In the genomic region with DNA sequence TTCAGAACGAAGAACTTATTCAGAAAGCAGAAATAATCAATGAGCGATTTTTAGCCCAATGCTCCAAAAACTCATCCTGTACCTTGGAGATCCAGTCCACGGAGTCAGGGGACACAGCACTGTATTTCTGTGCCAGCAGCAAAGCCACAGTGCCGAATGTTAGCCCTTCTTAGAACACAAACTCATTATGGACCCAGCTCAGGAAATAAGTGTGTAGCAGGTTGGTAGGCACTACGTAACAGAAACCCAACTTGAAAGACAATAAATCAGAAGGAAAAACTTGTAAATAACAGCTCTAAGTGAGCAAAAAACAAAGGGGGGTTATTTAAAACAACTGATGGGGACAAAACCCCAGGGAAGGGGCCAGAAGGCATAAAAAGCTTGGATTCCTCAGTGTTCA, we compare ENCODE assay signal across 21 cellular contexts.
DNase-seq lines count a peak whose midpoint lies in the region; ATAC-seq and TF ChIP-seq lines count a peak whose summit lies in the region.
"Had no signal": no experiment of that assay in that cellular context is flagged by ENCODE, and none has a peak within 500 bp of the region (broad histone marks: within the 10 kb centered on the region; RNA-seq: fewer than 3 reads in every experiment).

No MANE protein-coding gene starts in this region.

- TF ChIP-seq CTCF in CD4-positive, alpha-beta T cell (IDR thresholded peaks at IDR 0.05): no peak
- TF ChIP-seq CTCF in activated CD8-positive, alpha-beta T cell treated with anti-CD3 and anti-CD28 coated beads for 36 hours (IDR thresholded peaks at IDR 0.05): no peak
- no peak for TF ChIP-seq CTCF in omental fat pad (IDR thresholded peaks at IDR 0.05)
- TF ChIP-seq CTCF in A673 (conservative IDR thresholded peaks at IDR 0.05; ENCODE audit: low read depth, low read length): no peak

- H3K36me3 ChIP-seq in effector memory CD4-positive, alpha-beta T cell (ENCODE audit: control insufficient read depth, insufficient read depth, low read length): no peaks in the 10 kb centered on the region
- no peaks in the 10 kb centered on the region for H3K36me3 ChIP-seq in A673 (ENCODE audit: insufficient read depth, low read length, poor library complexity, severe bottlenecking)
- H3K36me3 ChIP-seq: upper lobe of right lung had no signal

- H3K27me3 ChIP-seq in CD4-positive, alpha-beta T cell (ENCODE audit: control insufficient read depth, insufficient read depth, low read length): no peaks in the 10 kb centered on the region
- H3K27me3 ChIP-seq in effector memory CD4-positive, alpha-beta T cell (replicated peaks; ENCODE audit: control insufficient read depth, insufficient read depth, low read length, poor library complexity, severe bottlenecking): no peaks in the 10 kb centered on the region
- H3K27me3 ChIP-seq in A673 (replicated peaks; ENCODE audit: insufficient read depth, low read depth, low read length, poor library complexity): peaks cover 36% of the 10 kb centered on the region

- ATAC-seq in CD4-positive, alpha-beta T cell (ENCODE audit: poor library complexity): peak; percentile 54
- ATAC-seq in activated CD8-positive, alpha-beta T cell treated with anti-CD3 and anti-CD28 coated beads for 36 hours: peak; percentile 53
- ATAC-seq in omental fat pad (ENCODE audit: low FRiP score): no peak
- ATAC-seq: A549, sciatic nerve, upper lobe of right lung had no signal

- H3K4me3 Mint-ChIP-seq in activated CD4-positive, alpha-beta T cell treated with anti-CD3 and anti-CD28 coated beads, Interleukin-2, amount 10 ng/mL, durations not matched to agents 24 days and 14 days: peak overlapping the region; percentile 90
- peak overlapping the region; percentile 90 for H3K4me3 Mint-ChIP-seq in CD4-positive, alpha-beta T cell
- peak overlapping the region; percentile 92 for H3K4me3 Mint-ChIP-seq in activated CD8-positive, alpha-beta T cell treated with anti-CD3 and anti-CD28 coated beads for 36 hours
- H3K4me3 Mint-ChIP-seq: H9 had no signal

- peak overlapping the region; percentile 83 for H3K27ac ChIP-seq in CD4-positive, alpha-beta T cell (ENCODE audit: low read depth, low read length)
- peak overlapping the region; percentile 72 for H3K27ac ChIP-seq in effector memory CD4-positive, alpha-beta T cell (ENCODE audit: insufficient read depth, low read length, poor library complexity, severe bottlenecking)
- H3K27ac ChIP-seq in A673 (ENCODE audit: low read depth, low read length, poor library complexity, severe bottlenecking): no peak overlapping the region
- H3K27ac ChIP-seq: A549, epithelial cell of prostate, upper lobe of right lung had no signal

- H3K4me1 Mint-ChIP-seq in activated CD4-positive, alpha-beta T cell treated with anti-CD3 and anti-CD28 coated beads, Interleukin-2, amount 10 ng/mL, durations not matched to agents 24 days and 14 days: peaks cover 16% of the 10 kb centered on the region
- peaks cover 35% of the 10 kb centered on the region for H3K4me1 Mint-ChIP-seq in CD4-positive, alpha-beta T cell (ENCODE audit: low read depth)
- peaks cover 8% of the 10 kb centered on the region for H3K4me1 Mint-ChIP-seq in activated CD8-positive, alpha-beta T cell treated with anti-CD3 and anti-CD28 coated beads for 36 hours (ENCODE audit: low read depth)

- peak overlapping the region; percentile 98 for H3K27ac Mint-ChIP-seq in activated CD4-positive, alpha-beta T cell treated with anti-CD3 and anti-CD28 coated beads, Interleukin-2, amount 10 ng/mL, durations not matched to agents 24 days and 14 days
- peak overlapping the region; percentile 100 for H3K27ac Mint-ChIP-seq in CD4-positive, alpha-beta T cell
- H3K27ac Mint-ChIP-seq in activated CD8-positive, alpha-beta T cell treated with anti-CD3 and anti-CD28 coated beads for 36 hours: peak overlapping the region; percentile 97
- H3K27ac Mint-ChIP-seq: H9, progenitor cell of endocrine pancreas had no signal

- no peaks in the 10 kb centered on the region for H3K9me3 ChIP-seq in CD4-positive, alpha-beta T cell (ENCODE audit: control insufficient read depth, low read length)
- H3K9me3 ChIP-seq in effector memory CD4-positive, alpha-beta T cell (ENCODE audit: control insufficient read depth, low read length): no peaks in the 10 kb centered on the region
- no peaks in the 10 kb centered on the region for H3K9me3 ChIP-seq in A673 (ENCODE audit: low read depth, low read length, poor library complexity, severe bottlenecking)
- H3K9me3 ChIP-seq: upper lobe of right lung had no signal

- peak; percentile 64 for DNase-seq in activated CD4-positive, alpha-beta T cell treated with anti-CD3 and anti-CD28 coated beads, Interleukin-2, amount 10 ng/mL, durations not matched to agents 24 days and 14 days
- no peak for DNase-seq in activated CD4-positive, alpha-beta T cell treated with anti-CD3 and anti-CD28 coated beads for 4 hours
- no peak for DNase-seq in CD4-positive, alpha-beta T cell
- no peak for DNase-seq in activated CD8-positive, alpha-beta T cell treated with anti-CD3 and anti-CD28 coated beads for 36 hours
- no peak for DNase-seq in effector memory CD4-positive, alpha-beta T cell
- DNase-seq in LoVo (ENCODE audit: low spot score): no peak
- DNase-seq in omental fat pad (ENCODE audit: low spot score): no peak
- DNase-seq in A673 (ENCODE audit: low spot score): no peak
- DNase-seq: activated CD4-positive, CD25-positive, alpha-beta regulatory T cell; glutamatergic neuron; H9; Karpas-422; MV-4-11; OCI-M1; Right ventricle myocardium superior; upper lobe of right lung had no signal

- CTCF ChIA-PET in CD4-positive, alpha-beta T cell (lab: Charles Lee): interaction anchor here (1.0 to 1.8 kb wide), 4 partner anchors 12 to 578 kb away, joined by 3 to 9 read pairs (median 6); no protein-coding TSS in a partner anchor
- CTCF ChIA-PET in activated CD8-positive, alpha-beta T cell treated with anti-CD3 and anti-CD28 coated beads for 36 hours (lab: Charles Lee): interaction anchor here (0.7 to 2.3 kb wide), 10 partner anchors 8 to 175 kb away, joined by 3 to 15 read pairs (median 4); no protein-coding TSS in a partner anchor
- CTCF ChIA-PET in A673 (lab: Charles Lee): no interaction called here

- no peaks in the 10 kb centered on the region for H3K4me1 ChIP-seq in effector memory CD4-positive, alpha-beta T cell (ENCODE audit: control insufficient read depth, insufficient read depth, low read length, poor library complexity, severe bottlenecking)
- H3K4me1 ChIP-seq in A673 (ENCODE audit: insufficient read depth, low read length, poor library complexity, severe bottlenecking): no peaks in the 10 kb centered on the region
- H3K4me1 ChIP-seq: A549, upper lobe of right lung had no signal

- H3K36me3 Mint-ChIP-seq in activated CD4-positive, alpha-beta T cell treated with anti-CD3 and anti-CD28 coated beads, Interleukin-2, amount 10 ng/mL, durations not matched to agents 24 days and 14 days (ENCODE audit: low read depth): no peaks in the 10 kb centered on the region
- H3K36me3 Mint-ChIP-seq in CD4-positive, alpha-beta T cell (ENCODE audit: low read depth): no peaks in the 10 kb centered on the region
- H3K36me3 Mint-ChIP-seq in activated CD8-positive, alpha-beta T cell treated with anti-CD3 and anti-CD28 coated beads for 36 hours (ENCODE audit: low read depth): no peaks in the 10 kb centered on the region

- H3K9me3 Mint-ChIP-seq in activated CD4-positive, alpha-beta T cell treated with anti-CD3 and anti-CD28 coated beads, Interleukin-2, amount 10 ng/mL, durations not matched to agents 24 days and 14 days: no peaks in the 10 kb centered on the region
- H3K9me3 Mint-ChIP-seq in CD4-positive, alpha-beta T cell: no peaks in the 10 kb centered on the region
- no peaks in the 10 kb centered on the region for H3K9me3 Mint-ChIP-seq in activated CD8-positive, alpha-beta T cell treated with anti-CD3 and anti-CD28 coated beads for 36 hours

- peak overlapping the region; percentile 29 for H3K4me3 ChIP-seq in effector memory CD4-positive, alpha-beta T cell (ENCODE audit: insufficient read depth, low read depth, low read length, poor library complexity, severe bottlenecking)
- no peak overlapping the region for H3K4me3 ChIP-seq in A673 (ENCODE audit: low read depth, low read length, poor library complexity, severe bottlenecking)
- H3K4me3 ChIP-seq: A549, lung, upper lobe of right lung had no signal

- H3K27me3 Mint-ChIP-seq in activated CD4-positive, alpha-beta T cell treated with anti-CD3 and anti-CD28 coated beads, Interleukin-2, amount 10 ng/mL, durations not matched to agents 24 days and 14 days: peaks cover 4% of the 10 kb centered on the region
- no peaks in the 10 kb centered on the region for H3K27me3 Mint-ChIP-seq in CD4-positive, alpha-beta T cell
- peaks cover 1% of the 10 kb centered on the region for H3K27me3 Mint-ChIP-seq in activated CD8-positive, alpha-beta T cell treated with anti-CD3 and anti-CD28 coated beads for 36 hours

- POLR2A ChIA-PET in CD4-positive, alpha-beta T cell (lab: Charles Lee): interaction anchor here (0.6 to 8.1 kb wide), 13 partner anchors 9 to 621 kb away, joined by 3 to 195 read pairs (median 13); no protein-coding TSS in a partner anchor
- POLR2A ChIA-PET in activated CD8-positive, alpha-beta T cell treated with anti-CD3 and anti-CD28 coated beads for 36 hours (lab: Charles Lee): interaction anchor here (0.8 to 2.7 kb wide), 6 partner anchors 8 to 172 kb away, joined by 4 to 20 read pairs (median 9); no protein-coding TSS in a partner anchor
- POLR2A ChIA-PET in A673 (lab: Charles Lee; ENCODE audit: low non-redundant PET): no interaction called here

- BruUV-seq in A673 (replicated peaks; lab: Mats Ljungman, UMichigan): no TSS peak

- intact Hi-C loops in activated CD4-positive, alpha-beta T cell treated with anti-CD3 and anti-CD28 coated beads, Interleukin-2, amount 10 ng/mL, durations not matched to agents 24 days and 14 days (cut with micrococcal nuclease): loop anchor here (10.0 kb wide), 1 partner anchor 102 kb away; no protein-coding TSS in a partner anchor
- intact Hi-C loops in CD4-positive, alpha-beta T cell (cut with DNase I, micrococcal nuclease): loop anchor here in 1 of 2 experiments (10.0 kb wide), 1 partner anchor 578 kb away; no protein-coding TSS in a partner anchor
- intact Hi-C loops in activated CD8-positive, alpha-beta T cell treated with anti-CD3 and anti-CD28 coated beads for 36 hours (cut with micrococcal nuclease): no loop called here
- intact Hi-C loops in A673 (cut with micrococcal nuclease; ENCODE audit: unreplicated experiment): no loop called here
